20 cellular contexts compared by ENCODE assay signal in the genomic region with DNA sequence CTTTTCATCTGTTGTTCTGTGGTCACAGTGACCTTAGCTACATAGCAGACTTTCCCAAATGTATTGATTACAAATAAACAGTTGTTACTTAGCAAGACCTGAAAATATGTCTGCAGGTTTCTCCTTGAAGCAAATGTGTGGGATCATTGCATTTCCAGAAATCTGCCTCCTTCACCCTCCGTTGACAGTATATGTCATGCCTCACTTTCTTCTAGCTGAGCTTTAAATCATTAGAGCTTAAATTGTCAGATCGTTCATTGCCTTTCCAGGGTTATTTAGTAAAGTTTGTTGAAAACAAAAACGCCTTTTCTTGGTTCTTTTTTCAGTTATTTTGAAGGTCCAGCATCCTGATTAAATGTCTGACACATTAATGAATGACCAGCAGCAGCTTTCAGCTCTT. TPM values are rescaled to one million over a fixed set of nuclear protein-coding genes. Genes with fewer than 3 reads are reported as not detected.
DNase-seq lines count a peak whose midpoint lies in the region; ATAC-seq and TF ChIP-seq lines count a peak whose summit lies in the region.
"Had no signal": no experiment of that assay in that cellular context is flagged by ENCODE, and none has a peak within 500 bp of the region (broad histone marks: within the 10 kb centered on the region; RNA-seq: fewer than 3 reads in every experiment).

No MANE protein-coding gene starts in this region.

- H3K4me2 ChIP-seq in HCT116 (ENCODE audit: low read length) (peak overlapping the region; percentile 83; the same call in 1 of the 2 replicates), hepatocyte (no peak overlapping the region)
- H3K4me2 ChIP-seq: A549 had no signal

- H2AFZ ChIP-seq in HCT116 (ENCODE audit: low read depth, low read length, poor library complexity, severe bottlenecking) (no peak overlapping the region), hepatocyte (no peak overlapping the region)

- CTCF ChIA-PET in activated CD4-positive, alpha-beta T cell treated with anti-CD3 and anti-CD28 coated beads for 36 hours (lab: Charles Lee) = interaction anchor here (0.6 to 1.8 kb wide), 5 partner anchors 10 to 1272 kb away, joined by 3 to 7 read pairs (median 4); no protein-coding TSS in a partner anchor
- CTCF ChIA-PET in HCT116 (lab: Charles Lee) (no interaction called here), activated B cell treated with CpG ODN at 0.5 μM for 24 hours (lab: Charles Lee) (interaction anchor here (1.1 kb wide), 1 partner anchor 28 kb away, joined by 3 read pairs; no protein-coding TSS in a partner anchor)

- no peak for ATAC-seq in activated CD4-positive, alpha-beta T cell treated with anti-CD3 and anti-CD28 coated beads for 36 hours
- no peak for ATAC-seq in HCT116
- ATAC-seq in activated B cell treated with CpG ODN at 0.5 μM for 24 hours (ENCODE audit: low read depth) = no peak
- ATAC-seq: A549, left lung had no signal

- H3K4me3 ChIP-seq in HCT116 (replicated peaks in 1 of 2; ENCODE audit: low read depth in 1 of 2, low read length in 2 of 2) (no peak overlapping the region), hepatocyte (no peak overlapping the region)
- H3K4me3 ChIP-seq: A549, left lung, spleen had no signal

- no peaks in the 10 kb centered on the region for H3K27me3 ChIP-seq in HCT116 (ENCODE audit: insufficient read depth, low read length)
- H3K27me3 ChIP-seq in hepatocyte = no peaks in the 10 kb centered on the region
- H3K27me3 ChIP-seq: left lung, spleen had no signal

- H3K27me3 Mint-ChIP-seq in activated CD4-positive, alpha-beta T cell treated with anti-CD3 and anti-CD28 coated beads for 36 hours = no peaks in the 10 kb centered on the region
- H3K27me3 Mint-ChIP-seq in activated B cell treated with CpG ODN at 0.5 μM for 24 hours (no peaks in the 10 kb centered on the region), mesothelial cell of epicardium (ENCODE audit: low read depth) (no peaks in the 10 kb centered on the region)
- H3K27me3 Mint-ChIP-seq: CD8-positive, alpha-beta memory T cell had no signal

- H3K9me2 ChIP-seq in HCT116 (ENCODE audit: insufficient read depth) (no peaks in the 10 kb centered on the region), hepatocyte (replicated peaks; ENCODE audit: insufficient read depth) (no peaks in the 10 kb centered on the region)

- intact Hi-C loops in activated CD4-positive, alpha-beta T cell treated with anti-CD3 and anti-CD28 coated beads for 36 hours (cut with DNase I, micrococcal nuclease) = loop anchor here in 1 of 2 experiments (10.0 kb wide), 1 partner anchor 1106 kb away; a partner anchor contains a TSS
- intact Hi-C loops in HCT116 (cut with micrococcal nuclease) = no loop called here
- intact Hi-C loops in activated B cell treated with CpG ODN at 0.5 μM for 24 hours (cut with micrococcal nuclease) = loop anchor here (10.0 kb wide), 2 partner anchors 1074 to 1106 kb away; a partner anchor contains a TSS

- no peak for TF ChIP-seq POLR2A in HCT116 (IDR thresholded peaks at IDR 0.05; ENCODE audit: borderline replicate concordance, extremely low read depth, insufficient read depth, insufficient read length)

- H3K36me3 Mint-ChIP-seq in activated CD4-positive, alpha-beta T cell treated with anti-CD3 and anti-CD28 coated beads for 36 hours (ENCODE audit: low read depth) = peaks cover 53% of the 10 kb centered on the region
- peaks cover 58% of the 10 kb centered on the region for H3K36me3 Mint-ChIP-seq in activated B cell treated with CpG ODN at 0.5 μM for 24 hours (ENCODE audit: low read depth)
- H3K36me3 Mint-ChIP-seq in mesothelial cell of epicardium = peaks cover 29% of the 10 kb centered on the region

- H3K9me3 ChIP-seq in HCT116 (ENCODE audit: control insufficient read depth in 1 of 2, insufficient read depth in 1 of 2, low read depth in 1 of 2, low read length in 2 of 2) = no peaks in the 10 kb centered on the region
- H3K9me3 ChIP-seq in hepatocyte (ENCODE audit: low read depth) = no peaks in the 10 kb centered on the region
- H3K9me3 ChIP-seq: A549, left lung, spleen had no signal

- TF ChIP-seq RAD21 in HCT116 (IDR thresholded peaks at IDR 0.05; ENCODE audit: low read depth) = no peak

- DNase-seq in activated CD4-positive, alpha-beta T cell treated with anti-CD3 and anti-CD28 coated beads for 36 hours = no peak
- no peak for DNase-seq in activated CD4-positive, alpha-beta T cell treated with anti-CD3 and anti-CD28 coated beads, Interleukin-2, amount 50 U/mL, for 4 hours
- DNase-seq in HCT116 (ENCODE audit: low read depth, low spot score) (no peak), activated B cell treated with CpG ODN at 0.5 μM for 24 hours (no peak), mesothelial cell of epicardium (ENCODE audit: low spot score in 2 of 2, unreplicated experiment in 2 of 2) (no peak), MV-4-11 (lab: John Stamatoyannopoulos, UW) (no peak), hepatocyte (ENCODE audit: low spot score) (no peak)
- no peak for DNase-seq in NK-92 treated with Interleukin-12 subunit alpha and Interleukin-12 subunit beta, amount 100 ng/mL, for 24 hours (lab: John Stamatoyannopoulos, UW)
- DNase-seq: activated CD4-positive, CD25-positive, alpha-beta regulatory T cell; activated T-cell treated with anti-CD3 and anti-CD28 coated beads, Interleukin-2, amount 50 U/mL, for 1 hour; CD8-positive, alpha-beta memory T cell; left lung; NCI-H1048; NCI-H2081; NCI-H69; posterior cingulate gyrus; spleen; stimulated activated naive CD4-positive, alpha-beta T cell treated with Interleukin-2 at 50 U/mL for 16 hours had no signal

- 79% methylated on average over 3 of the region's 3 CpGs for WGBS in hepatocyte (ENCODE audit: low lambda C conversion rate, missing lambda C conversion rate)

- no peaks in the 10 kb centered on the region for H3K9me3 Mint-ChIP-seq in activated CD4-positive, alpha-beta T cell treated with anti-CD3 and anti-CD28 coated beads for 36 hours (ENCODE audit: low read depth)
- H3K9me3 Mint-ChIP-seq in activated B cell treated with CpG ODN at 0.5 μM for 24 hours (no peaks in the 10 kb centered on the region), mesothelial cell of epicardium (no peaks in the 10 kb centered on the region)
- H3K9me3 Mint-ChIP-seq: CD8-positive, alpha-beta memory T cell had no signal

- H3K27ac ChIP-seq in HCT116 (ENCODE audit: low read depth, low read length) (peak overlapping the region; percentile 57; the same call in 1 of the 2 replicates), hepatocyte (no peak overlapping the region)
- H3K27ac ChIP-seq: A549 had no signal

- POLR2A ChIA-PET in activated CD4-positive, alpha-beta T cell treated with anti-CD3 and anti-CD28 coated beads for 36 hours (lab: Charles Lee) = no interaction called here
- POLR2A ChIA-PET in HCT116 (lab: Charles Lee) (no interaction called here), activated B cell treated with CpG ODN at 0.5 μM for 24 hours (lab: Charles Lee) (interaction anchor here (0.9 to 1.2 kb wide), 2 partner anchors 107 to 109 kb away, joined by 3 read pairs; a partner anchor contains a TSS)

- H3K27ac Mint-ChIP-seq in activated CD4-positive, alpha-beta T cell treated with anti-CD3 and anti-CD28 coated beads for 36 hours = peak overlapping the region; percentile 39
- peak overlapping the region; percentile 14 for H3K27ac Mint-ChIP-seq in activated B cell treated with CpG ODN at 0.5 μM for 24 hours
- H3K27ac Mint-ChIP-seq in mesothelial cell of epicardium = peak overlapping the region; percentile 84

- H3K4me1 ChIP-seq in HCT116 (ENCODE audit: control insufficient read depth in 1 of 2, insufficient read depth in 2 of 2, low read length in 2 of 2) (peaks cover 5 to 30% of the 10 kb centered on the region in 2 experiments), hepatocyte (ENCODE audit: insufficient read depth) (peaks cover 25% of the 10 kb centered on the region)

- no peak overlapping the region for H3K4me3 Mint-ChIP-seq in activated CD4-positive, alpha-beta T cell treated with anti-CD3 and anti-CD28 coated beads for 36 hours
- no peak overlapping the region for H3K4me3 Mint-ChIP-seq in activated B cell treated with CpG ODN at 0.5 μM for 24 hours
- no peak overlapping the region for H3K4me3 Mint-ChIP-seq in mesothelial cell of epicardium

- H4K20me1 ChIP-seq in HCT116 (ENCODE audit: insufficient read depth) (no peaks in the 10 kb centered on the region), hepatocyte (ENCODE audit: insufficient read depth, poor library complexity, severe bottlenecking) (peaks cover 19% of the 10 kb centered on the region)

- H3K79me2 ChIP-seq in HCT116 (ENCODE audit: insufficient read depth, low read length) (peaks cover 38% of the 10 kb centered on the region), hepatocyte (peaks cover 21% of the 10 kb centered on the region)

- H3K36me3 ChIP-seq in HCT116 (ENCODE audit: control insufficient read depth in 1 of 2, insufficient read depth in 2 of 2, low read length in 2 of 2) (peaks cover 30 to 43% of the 10 kb centered on the region in 2 experiments; a peak in 3 of 4 replicates), hepatocyte (replicated peaks; ENCODE audit: insufficient read depth, low read depth) (no peaks in the 10 kb centered on the region)

- RAD21 ChIA-PET in HCT116 (lab: Charles Lee; ENCODE audit: low non-redundant PET in 1 of 2, low total read pairs in 2 of 2, uncharacterized antibody in 2 of 2, unreplicated experiment in 2 of 2) = no interaction called here

- H3K9ac ChIP-seq in HCT116 (ENCODE audit: low read length) = no peak overlapping the region

- BruUV-seq in HCT116 (replicated peaks; lab: Mats Ljungman, UMichigan) = no TSS peak

- H3K4me1 Mint-ChIP-seq in activated CD4-positive, alpha-beta T cell treated with anti-CD3 and anti-CD28 coated beads for 36 hours = peaks cover 25% of the 10 kb centered on the region
- peaks cover 30% of the 10 kb centered on the region for H3K4me1 Mint-ChIP-seq in activated B cell treated with CpG ODN at 0.5 μM for 24 hours
- H3K4me1 Mint-ChIP-seq in mesothelial cell of epicardium = peaks cover 24% of the 10 kb centered on the region

- TF ChIP-seq CTCF in HCT116 (IDR thresholded peaks at IDR 0.05 in 2 of 3, conservative IDR thresholded peaks at IDR 0.05 in 1 of 3; ENCODE audit: borderline replicate concordance in 1 of 3, insufficient read depth in 1 of 3, low read depth in 2 of 3, low read length in 2 of 3) (no peak), activated B cell treated with CpG ODN at 0.5 μM for 24 hours (IDR thresholded peaks at IDR 0.05) (no peak), mesothelial cell of epicardium (IDR thresholded peaks at IDR 0.05; ENCODE audit: unreplicated experiment) (no peak), hepatocyte (IDR thresholded peaks at IDR 0.05; ENCODE audit: poor library complexity) (no peak)

RNA-seq across cellular contexts. Expression of a gene that starts 2.3 kb away (rescaled TPM):
- 10 to 100 TPM; 25.4 to 32.6 TPM for total RNA-seq in activated CD4-positive, alpha-beta T cell treated with anti-CD3 and anti-CD28 coated beads for 36 hours
- total RNA-seq in HCT116 (2021; ENCODE audit: unreplicated experiment) = 29.5 TPM
- polyA plus RNA-seq in HCT116 (2012) = 24.3 and 27.2 TPM in 2 replicates
- 33.6 and 38.8 TPM in 2 replicates for total RNA-seq in activated B cell treated with CpG ODN at 0.5 μM for 24 hours
- total RNA-seq in mesothelial cell of epicardium = 47.6 to 50.6 TPM (median 49.6 TPM) in 3 replicates
- total RNA-seq in hepatocyte = 14.2 and 15.9 TPM in 2 replicates
- 7.5 and 8.8 TPM in 2 replicates for polyA plus RNA-seq in hepatocyte

RNA-seq across cellular contexts. Expression of a gene that starts 31.6 kb away (rescaled TPM):
- 100 to 1,000 TPM; 472 to 554 TPM for total RNA-seq in activated CD4-positive, alpha-beta T cell treated with anti-CD3 and anti-CD28 coated beads for 36 hours
- 766 TPM for total RNA-seq in HCT116 (2021; ENCODE audit: unreplicated experiment)
- 772 and 862 TPM in 2 replicates for polyA plus RNA-seq in HCT116 (2012)
- total RNA-seq in activated B cell treated with CpG ODN at 0.5 μM for 24 hours = 318 and 332 TPM in 2 replicates
- total RNA-seq in mesothelial cell of epicardium = 487 to 514 TPM (median 500 TPM) in 3 replicates
- total RNA-seq in hepatocyte = 701 and 705 TPM in 2 replicates
- polyA plus RNA-seq in hepatocyte = 329 and 369 TPM in 2 replicates

RNA-seq across cellular contexts. Expression of a gene that starts 49.5 kb away (rescaled TPM):
- total RNA-seq in activated CD4-positive, alpha-beta T cell treated with anti-CD3 and anti-CD28 coated beads for 36 hours = under 1 TPM; 0.40 to 0.71 TPM
- total RNA-seq in HCT116 (2021; ENCODE audit: unreplicated experiment) (not detected), activated B cell treated with CpG ODN at 0.5 μM for 24 hours (not detected in 2 replicates), mesothelial cell of epicardium (0.47 TPM in 1 of 3 replicates, not detected in the others), hepatocyte (not detected in 2 replicates)
- polyA plus RNA-seq in HCT116 (2012) = 0.15 TPM in 1 of 2 replicates, not detected in the other
- polyA plus RNA-seq in hepatocyte = not detected in 2 replicates
- total RNA-seq: left lung, urinary bladder had no signal
- polyA plus RNA-seq: A549; CD8-positive, alpha-beta memory T cell had no signal

Comparison
In these comparisons a context has a peak if more than half of its experiments do, and no peak if none do; other contexts are left out.
1. H3K27ac Mint-ChIP-seq: peak in every context shown above with its lines; median percentile 84 in mesothelial cell of epicardium; 39 in activated CD4-positive, alpha-beta T cell treated with anti-CD3 and anti-CD28 coated beads for 36 hours; 14 in activated B cell treated with CpG ODN at 0.5 μM for 24 hours.